ENCODE assay signal across 28 cellular contexts in the genomic region with DNA sequence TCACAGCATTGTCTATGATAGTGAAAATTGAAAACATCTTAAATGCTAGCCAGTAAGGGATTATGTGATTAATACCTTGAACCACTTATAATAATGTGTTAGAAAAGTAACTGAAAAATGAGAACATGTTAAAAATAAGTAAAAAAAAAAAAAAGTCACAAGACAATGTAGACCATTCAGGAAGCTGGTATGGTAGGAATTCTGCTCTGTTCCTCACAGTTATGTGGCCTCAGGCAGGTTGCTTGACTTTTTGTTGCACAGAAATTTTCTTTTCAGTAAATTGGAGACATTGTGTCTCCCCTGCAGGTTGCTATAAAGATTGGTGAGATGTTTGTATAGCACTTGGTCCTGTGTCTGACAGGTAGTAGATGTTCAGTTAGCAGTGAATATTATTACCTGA. TPM values are rescaled to one million over a fixed set of nuclear protein-coding genes. Genes with fewer than 3 reads are reported as not detected.
DNase-seq lines count a peak whose midpoint lies in the region; ATAC-seq and TF ChIP-seq lines count a peak whose summit lies in the region.
"Had no signal": no experiment of that assay in that cellular context is flagged by ENCODE, and none has a peak within 500 bp of the region (broad histone marks: within the 10 kb centered on the region; RNA-seq: fewer than 3 reads in every experiment).

No MANE protein-coding gene starts in this region.

- peaks cover 36% of the 10 kb centered on the region for H3K79me1 ChIP-seq in trophoblast cell (ENCODE audit: low read length)

- intact Hi-C loops in sciatic nerve (cut with DNase I) = loop anchor here (5.0 kb wide), 1 partner anchor 61 kb away; no protein-coding TSS in a partner anchor

- no peaks in the 10 kb centered on the region for H3K36me3 ChIP-seq in trophoblast cell (ENCODE audit: control insufficient read depth in 1 of 2, insufficient read depth in 2 of 2, low read length in 2 of 2)
- peaks cover 0 to 13% (median 0%) of the 10 kb centered on the region in 3 donors for H3K36me3 ChIP-seq in tibial nerve
- H3K36me3 ChIP-seq: ascending aorta, neural progenitor cell, stomach, transverse colon had no signal

- H3K18ac ChIP-seq in trophoblast cell (ENCODE audit: low read length) = no peak overlapping the region

- H2AK5ac ChIP-seq in trophoblast cell (ENCODE audit: low read length) = no peak overlapping the region

- H3K9me3 ChIP-seq in trophoblast cell (ENCODE audit: insufficient read depth, low read depth, low read length) (peaks cover 4% of the 10 kb centered on the region), T-helper 17 cell (ENCODE audit: control insufficient read depth, low read length, poor library complexity, severe bottlenecking) (no peaks in the 10 kb centered on the region), tibial nerve (no peaks in the 10 kb centered on the region)
- H3K9me3 ChIP-seq: ascending aorta, stomach, transverse colon had no signal

- TF ChIP-seq CTCF in epithelial cell of proximal tubule (conservative IDR thresholded peaks at IDR 0.05; ENCODE audit: low read depth, low read length) (no peak), tibial nerve (IDR thresholded peaks at IDR 0.05) (no peak)

- DNase-seq in EH (ENCODE audit: low read depth) = peak; percentile 70
- peak; percentile 37 for DNase-seq in NCI-H1048 (lab: John Stamatoyannopoulos, UW)
- DNase-seq in epithelial cell of proximal tubule (ENCODE audit: low read depth) = peak; percentile 18
- DNase-seq in trophoblast cell = peak; percentile 65 to 88
- DNase-seq in T-helper 17 cell = no peak
- DNase-seq in sciatic nerve (ENCODE audit: low spot score) = no peak
- no peak for DNase-seq in tibial nerve (ENCODE audit: low spot score in 2 of 2)
- DNase-seq: activated B cell treated with CpG ODN at 0.5 μM for 24 hours; activated CD8-positive, alpha-beta memory T cell treated with anti-CD3 and anti-CD28 coated beads, Interleukin-2, amount 50 U/mL, for 48 hours; DND-41; H7; NCI-H1092; NCI-H187 treated with DMSO at 0.1 percent for 48 hours; NCI-H2227 treated with DMSO at 0.1 percent for 48 hours; posterior cingulate gyrus; stimulated activated CD8-positive, alpha-beta memory T cell treated with anti-CD3 and anti-CD28 coated beads, Interleukin-4, amount 100 ng/mL, for 48 hours; stomach; T-helper 9 cell; transverse colon had no signal

- H3K4me1 ChIP-seq in trophoblast cell (ENCODE audit: control insufficient read depth in 1 of 2, insufficient read depth in 2 of 2, low read length in 2 of 2) (peaks cover 8 to 24% of the 10 kb centered on the region in 2 experiments), tibial nerve (peaks cover 0 to 9% (median 0%) of the 10 kb centered on the region in 4 donors)
- H3K4me1 ChIP-seq: neural progenitor cell had no signal

- no peaks in the 10 kb centered on the region for H3K36me3 Mint-ChIP-seq in T-helper 17 cell (ENCODE audit: low read depth)
- H3K36me3 Mint-ChIP-seq: activated naive CD8-positive, alpha-beta T cell; neural progenitor cell had no signal

- no peaks in the 10 kb centered on the region for H3K27me3 ChIP-seq in trophoblast cell (ENCODE audit: insufficient read depth, low read length)
- H3K27me3 ChIP-seq in tibial nerve = no peaks in the 10 kb centered on the region
- H3K27me3 ChIP-seq: ascending aorta, stomach, transverse colon had no signal

- H4K91ac ChIP-seq in trophoblast cell (ENCODE audit: low read depth, low read length) = no peak overlapping the region

- H3K27me3 Mint-ChIP-seq in T-helper 17 cell = no peaks in the 10 kb centered on the region
- H3K27me3 Mint-ChIP-seq: activated B cell treated with CpG ODN at 0.5 μM for 24 hours; activated naive CD8-positive, alpha-beta T cell had no signal

- no peak overlapping the region for H3K4me2 ChIP-seq in trophoblast cell (ENCODE audit: low read length)
- H3K4me2 ChIP-seq: neural progenitor cell had no signal

- H3K14ac ChIP-seq in trophoblast cell (ENCODE audit: low read length) = no peak overlapping the region

- peaks cover 2% of the 10 kb centered on the region for H3K79me2 ChIP-seq in trophoblast cell (ENCODE audit: control insufficient read depth, insufficient read depth, low read length, poor library complexity)

- TF ChIP-seq POLR2A in tibial nerve (IDR thresholded peaks at IDR 0.05) = no peak

- no peak overlapping the region for H2BK120ac ChIP-seq in trophoblast cell (ENCODE audit: insufficient read depth, low read length, poor library complexity)

- no peak overlapping the region for H2AFZ ChIP-seq in trophoblast cell (ENCODE audit: insufficient read depth, low read length, poor library complexity)
- H2AFZ ChIP-seq: neural progenitor cell had no signal

- no peak overlapping the region for H3K4ac ChIP-seq in trophoblast cell (ENCODE audit: low read depth, low read length)

- H3K4me3 ChIP-seq in epithelial cell of proximal tubule (ENCODE audit: low read depth, low read length) (no peak overlapping the region), trophoblast cell (ENCODE audit: low read depth, low read length) (no peak overlapping the region), tibial nerve (no peak overlapping the region)
- H3K4me3 ChIP-seq: ascending aorta, neural progenitor cell, stomach, transverse colon had no signal

- no peak overlapping the region for H3K9ac ChIP-seq in trophoblast cell (ENCODE audit: low read length)
- H3K9ac ChIP-seq: neural progenitor cell had no signal

- no peak overlapping the region for H4K8ac ChIP-seq in trophoblast cell (ENCODE audit: low read depth, low read length)

- peaks cover 24% of the 10 kb centered on the region for H3K4me1 Mint-ChIP-seq in T-helper 17 cell

- no peak overlapping the region for H3K27ac Mint-ChIP-seq in T-helper 17 cell
- H3K27ac Mint-ChIP-seq: activated B cell treated with CpG ODN at 0.5 μM for 24 hours; activated naive CD8-positive, alpha-beta T cell; activated T-helper 2 cell treated with anti-CD3 and anti-CD28 coated beads, Interferon-gamma antibody, Interleukin-2, Interleukin-4, amounts not matched to agents 10 μg/mL and 5 μg/mL and 100 μg/mL, durations not matched to agents 14 hours and 24 hours and 36 hours; neural progenitor cell had no signal

- no peak overlapping the region for H2BK12ac ChIP-seq in trophoblast cell (ENCODE audit: low read length)

- H3K4me3 Mint-ChIP-seq in T-helper 17 cell = no peak overlapping the region
- H3K4me3 Mint-ChIP-seq: activated B cell treated with CpG ODN at 0.5 μM for 24 hours; activated naive CD8-positive, alpha-beta T cell; neural progenitor cell had no signal

- no peak overlapping the region for H2BK5ac ChIP-seq in trophoblast cell (ENCODE audit: low read depth, low read length, poor library complexity)

- TF ChIP-seq EP300 in tibial nerve (IDR thresholded peaks at IDR 0.05) = no peak

- peak overlapping the region; percentile 88 for H3K27ac ChIP-seq in trophoblast cell (ENCODE audit: low read depth, low read length)
- H3K27ac ChIP-seq in tibial nerve = no peak overlapping the region
- H3K27ac ChIP-seq: ascending aorta, epithelial cell of prostate, neural progenitor cell, stomach, transverse colon had no signal

- H3K23ac ChIP-seq in trophoblast cell (ENCODE audit: low read length) = no peak overlapping the region

- no peak overlapping the region for H4K12ac ChIP-seq in trophoblast cell (ENCODE audit: low read depth, low read length)

- ATAC-seq in T-helper 17 cell (no peak), sciatic nerve (no peak)

RNA-seq across cellular contexts. Expression of a gene that starts 17.3 kb away (rescaled TPM):
- total RNA-seq in epithelial cell of proximal tubule (not detected in 2 replicates), T-helper 17 cell (not detected), sciatic nerve (not detected), tibial nerve (not detected)
- polyA plus RNA-seq in trophoblast cell (2013) = 0.07 and 0.11 TPM in 2 replicates
- total RNA-seq: activated B cell treated with CpG ODN at 0.5 μM for 24 hours; activated T-helper 2 cell treated with anti-CD3 and anti-CD28 coated beads, Interferon-gamma antibody, Interleukin-2, Interleukin-4, amounts not matched to agents 10 μg/mL and 5 μg/mL and 100 μg/mL, durations not matched to agents 14 hours and 24 hours and 36 hours; ascending aorta; H7; LHCN-M2; lower leg skin; RPMI7951; skeletal muscle tissue; stomach; transverse colon had no signal
- polyA plus RNA-seq: stomach had no signal

RNA-seq across cellular contexts. Expression of a gene that starts 51.7 kb away (rescaled TPM):
- total RNA-seq in epithelial cell of proximal tubule = 53.6 and 57.2 TPM in 2 replicates
- polyA plus RNA-seq in trophoblast cell (2013) = 139 and 148 TPM in 2 replicates
- total RNA-seq in T-helper 17 cell = 10 to 100 TPM; 66.7 to 69.6 TPM
- total RNA-seq in sciatic nerve = 39.5 TPM
- total RNA-seq in tibial nerve = 10 to 100 TPM; 24.3 to 40.0 (median 38.3) TPM

Comparison
In these comparisons a context has a peak if more than half of its experiments do, and no peak if none do; other contexts are left out.
1. DNase-seq: peak in EH (single experiment), NCI-H1048 (single experiment), epithelial cell of proximal tubule (single experiment) and trophoblast cell (2 of 2); none in T-helper 17 cell (0 of 3), sciatic nerve (single experiment) and tibial nerve (0 of 2).